8 cellular contexts compared by ENCODE assay signal in the genomic region with DNA sequence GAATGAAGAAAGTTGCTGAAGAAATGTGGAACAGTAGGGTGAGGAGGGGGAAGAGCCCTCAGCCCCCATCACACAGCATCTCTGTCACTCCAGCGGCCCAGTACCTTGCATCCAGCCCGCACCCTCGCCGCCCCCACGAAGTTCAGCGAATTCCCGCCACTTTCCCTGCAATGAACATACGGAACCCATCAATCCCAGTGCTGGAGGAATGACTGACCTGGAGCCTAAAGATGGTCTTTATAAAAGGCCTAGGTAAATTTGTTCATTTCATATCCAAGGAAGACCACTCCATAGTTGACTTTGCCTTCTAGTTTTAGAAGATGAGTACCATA. TPM values are rescaled to one million over a fixed set of nuclear protein-coding genes. Genes with fewer than 3 reads are reported as not detected.
DNase-seq lines count a peak whose midpoint lies in the region; ATAC-seq and TF ChIP-seq lines count a peak whose summit lies in the region.

No MANE protein-coding gene starts in this region.

- no peaks in the 10 kb centered on the region for H3K27me3 ChIP-seq in CD4-positive, CD25-positive, alpha-beta regulatory T cell (ENCODE audit: control insufficient read depth, insufficient read depth, low read length)
- H3K27me3 ChIP-seq in MM.1S (replicated peaks; ENCODE audit: insufficient read depth, low read length) (no peaks in the 10 kb centered on the region), endocrine pancreas (ENCODE audit: control insufficient read depth, insufficient read depth, low read length) (no peaks in the 10 kb centered on the region), osteoblast (ENCODE audit: insufficient read depth, low read length) (no peaks in the 10 kb centered on the region)

- H3K4me3 ChIP-seq in CD4-positive, CD25-positive, alpha-beta regulatory T cell (ENCODE audit: low read depth, low read length) = peak overlapping the region; percentile 100
- H3K4me3 ChIP-seq in MM.1S (ENCODE audit: low read length) (peak overlapping the region; percentile 94), endocrine pancreas (ENCODE audit: control insufficient read depth, insufficient read depth, low read length) (peak overlapping the region; percentile 79), osteoblast (ENCODE audit: insufficient read depth, low read length) (peak overlapping the region; percentile 95)

- H3K79me2 ChIP-seq in MM.1S (ENCODE audit: low read length) = peaks cover 42% of the 10 kb centered on the region
- peaks cover 45% of the 10 kb centered on the region for H3K79me2 ChIP-seq in osteoblast (ENCODE audit: insufficient read depth, low read length)

- peak overlapping the region; percentile 85 for H3K27ac ChIP-seq in CD4-positive, CD25-positive, alpha-beta regulatory T cell (ENCODE audit: insufficient read depth, low read length, poor library complexity, severe bottlenecking)
- no peak overlapping the region for H3K27ac ChIP-seq in MM.1S (ENCODE audit: low read length)
- peak overlapping the region; percentile 70 for H3K27ac ChIP-seq in osteoblast (ENCODE audit: low read depth, low read length)

- H4K20me1 ChIP-seq in MM.1S (ENCODE audit: insufficient read depth, low read length) = peaks cover 33% of the 10 kb centered on the region
- H4K20me1 ChIP-seq in osteoblast (ENCODE audit: insufficient read depth, low read length) = peaks cover 27% of the 10 kb centered on the region

- H3K4me1 Mint-ChIP-seq in CD4-positive, CD25-positive, alpha-beta regulatory T cell = peaks cover 17 to 43% (median 31%) of the 10 kb centered on the region in 4 donors

- no peaks in the 10 kb centered on the region for H3K9me3 Mint-ChIP-seq in CD4-positive, CD25-positive, alpha-beta regulatory T cell

- no peaks in the 10 kb centered on the region for H3F3A ChIP-seq in MM.1S (ENCODE audit: insufficient read depth, low read length)

- peak overlapping the region; percentile 96 for H2AFZ ChIP-seq in MM.1S (ENCODE audit: low read length)
- peak overlapping the region; percentile 99 for H2AFZ ChIP-seq in osteoblast (ENCODE audit: low read length)

- peak overlapping the region; percentile 46 to 97 (median 93) for H3K27ac Mint-ChIP-seq in CD4-positive, CD25-positive, alpha-beta regulatory T cell

- H3K9ac ChIP-seq in MM.1S (ENCODE audit: low read length) (peak overlapping the region; percentile 82), endocrine pancreas (ENCODE audit: control insufficient read depth, insufficient read depth, low read length) (peak overlapping the region; percentile 34)

- peaks cover 38% of the 10 kb centered on the region for H3K4me1 ChIP-seq in CD4-positive, CD25-positive, alpha-beta regulatory T cell (ENCODE audit: control insufficient read depth, insufficient read depth, low read length, poor library complexity, severe bottlenecking)
- H3K4me1 ChIP-seq in MM.1S (ENCODE audit: low read length) (peaks cover 14% of the 10 kb centered on the region), endocrine pancreas (ENCODE audit: control insufficient read depth, insufficient read depth, low read length) (peaks cover 22% of the 10 kb centered on the region), osteoblast (ENCODE audit: insufficient read depth, low read length) (peaks cover 17% of the 10 kb centered on the region)

- no peak for DNase-seq in CD4-positive, CD25-positive, alpha-beta regulatory T cell
- no peak for DNase-seq in MM.1S
- no peak for DNase-seq in osteoblast (ENCODE audit: insufficient read length, low spot score, missing footprints)
- no peak for DNase-seq in OCI-M2 (lab: John Stamatoyannopoulos, UW; ENCODE audit: unreplicated experiment)

- peak overlapping the region; percentile 82 for H3K4me2 ChIP-seq in MM.1S (ENCODE audit: low read depth, low read length)
- peak overlapping the region; percentile 97 for H3K4me2 ChIP-seq in osteoblast (ENCODE audit: insufficient read depth, low read length)

- H3K36me3 Mint-ChIP-seq in CD4-positive, CD25-positive, alpha-beta regulatory T cell = no peaks in the 10 kb centered on the region

- no peaks in the 10 kb centered on the region for H3K36me3 ChIP-seq in CD4-positive, CD25-positive, alpha-beta regulatory T cell (ENCODE audit: control insufficient read depth, insufficient read depth, low read length)
- H3K36me3 ChIP-seq in MM.1S (replicated peaks; ENCODE audit: insufficient read depth, low read length) (no peaks in the 10 kb centered on the region), endocrine pancreas (ENCODE audit: control insufficient read depth, insufficient read depth, low read length) (no peaks in the 10 kb centered on the region), osteoblast (ENCODE audit: insufficient read depth, low read length) (no peaks in the 10 kb centered on the region)

- H3K4me3 Mint-ChIP-seq in CD4-positive, CD25-positive, alpha-beta regulatory T cell = peak overlapping the region; percentile 96 to 99 (median 98)

- no peaks in the 10 kb centered on the region for H3K9me2 ChIP-seq in MM.1S (replicated peaks; ENCODE audit: insufficient read depth, low read length)

- H3K27me3 Mint-ChIP-seq in CD4-positive, CD25-positive, alpha-beta regulatory T cell = peaks cover 4% of the 10 kb centered on the region

- TF ChIP-seq CTCF in MM.1S (IDR thresholded peaks at IDR 0.05; ENCODE audit: low read length) = no peak
- no peak for TF ChIP-seq CTCF in osteoblast (IDR thresholded peaks at IDR 0.05; ENCODE audit: extremely low read depth, low read depth, low read length)

- H3K9me3 ChIP-seq in CD4-positive, CD25-positive, alpha-beta regulatory T cell (ENCODE audit: control insufficient read depth in 2 of 2, low read length in 2 of 2) = no peaks in the 10 kb centered on the region
- no peaks in the 10 kb centered on the region for H3K9me3 ChIP-seq in MM.1S (replicated peaks; ENCODE audit: insufficient read depth, low read length)
- no peaks in the 10 kb centered on the region for H3K9me3 ChIP-seq in endocrine pancreas (ENCODE audit: control insufficient read depth, low read length)
- no peaks in the 10 kb centered on the region for H3K9me3 ChIP-seq in osteoblast (ENCODE audit: low read depth, low read length)

- no peak for ATAC-seq in CD4-positive, CD25-positive, alpha-beta regulatory T cell (ENCODE audit: low read depth in 2 of 2)
- no peak for ATAC-seq in HG02759 (IDR thresholded peaks at IDR 0.05; ENCODE audit: unreplicated experiment)
- ATAC-seq in GM19455 (IDR thresholded peaks at IDR 0.05; ENCODE audit: unreplicated experiment) = no peak
- ATAC-seq in GM21423 (IDR thresholded peaks at IDR 0.05; ENCODE audit: unreplicated experiment) = no peak

RNA-seq across cellular contexts. Expression of gene KIF5B, which starts 0.8 kb away (rescaled TPM):
- 69.0 TPM for total RNA-seq in CD4-positive, CD25-positive, alpha-beta regulatory T cell
- polyA plus RNA-seq in CD4-positive, CD25-positive, alpha-beta regulatory T cell = 10 to 100 TPM; 20.9 to 31.9 (median 24.6) TPM
- 110 and 128 TPM in 2 replicates for total RNA-seq in osteoblast
